ENCODE assay signal across 10 cellular contexts in the genomic region with DNA sequence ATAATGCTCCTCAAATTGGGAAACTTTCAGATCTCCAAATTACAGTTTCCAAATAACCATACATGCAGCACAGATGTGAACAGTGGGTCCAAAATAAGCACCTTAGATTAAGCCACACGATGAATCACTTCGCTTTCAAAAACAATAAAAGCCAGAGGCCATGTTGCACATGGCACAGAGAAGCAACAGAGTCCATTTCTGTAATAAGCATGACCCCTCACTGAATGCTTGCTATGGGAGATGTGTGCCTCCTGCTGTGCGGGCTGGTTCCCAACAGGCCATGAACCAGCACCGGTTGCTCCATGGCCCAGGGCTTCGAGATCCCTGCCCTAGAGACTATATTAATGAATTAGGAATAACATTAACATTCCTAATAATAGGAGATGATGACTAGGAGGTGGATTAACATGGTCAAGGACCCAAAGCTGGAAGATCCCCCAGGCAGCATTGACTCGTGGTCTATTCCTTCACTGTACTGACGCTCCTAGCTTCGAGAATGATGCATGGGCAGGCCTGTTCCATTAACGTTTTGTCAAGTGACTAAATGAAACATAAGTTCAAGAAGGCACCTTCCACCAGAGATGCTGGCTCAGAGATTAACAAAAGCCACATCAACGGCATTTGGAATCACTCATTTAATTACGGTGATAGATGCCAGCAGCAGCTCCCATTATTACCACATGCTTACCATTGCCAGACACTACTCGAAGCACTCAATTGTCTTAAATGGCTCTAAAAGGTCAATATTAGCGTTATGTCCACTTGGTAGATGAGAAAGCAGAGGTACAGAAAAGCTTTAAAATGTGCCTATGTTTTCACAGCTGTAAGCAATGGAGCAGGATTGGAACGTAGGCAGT.
"Had no signal": no experiment of that assay in that cellular context is flagged by ENCODE, and none has a peak within 500 bp of the region (broad histone marks: within the 10 kb centered on the region; RNA-seq: fewer than 3 reads in every experiment).

No MANE protein-coding gene starts in this region.

- DNase-seq: activated CD4-positive, alpha-beta T cell treated with anti-CD3 and anti-CD28 coated beads, Interleukin-2, amount 50 U/mL, for 1 hour; activated naive CD4-positive, alpha-beta T cell treated with anti-CD3 and anti-CD28 coated beads, Interleukin-2, amount 50 U/mL, for 16 hours; activated T-cell treated with anti-CD3 and anti-CD28 coated beads for 4 hours; hypothalamus; naive B cell; small intestine; substantia nigra; transverse colon had no signal

- H3K36me3 ChIP-seq: transverse colon had no signal

- H3K9me3 ChIP-seq: transverse colon had no signal

- H3K27me3 ChIP-seq: transverse colon had no signal

- H3K4me1 ChIP-seq: parathyroid adenoma, transverse colon had no signal

- H3K79me2 ChIP-seq: parathyroid adenoma had no signal

- H3K4me3 ChIP-seq: transverse colon had no signal

- H3K27ac ChIP-seq: epithelial cell of prostate, parathyroid adenoma, transverse colon had no signal

- H3K9ac ChIP-seq: parathyroid adenoma had no signal

- H2AFZ ChIP-seq: parathyroid adenoma had no signal
